25 cellular contexts compared by ENCODE assay signal in genomic region chr6:15058200-15059070, GRCh38.
DNase-seq lines count a peak whose midpoint lies in the region; ATAC-seq, FAIRE-seq and TF ChIP-seq lines count a peak whose summit lies in the region.
"Had no signal": no experiment of that assay in that cellular context is flagged by ENCODE, and none has a peak within 500 bp of the region (broad histone marks: within the 10 kb centered on the region; RNA-seq: fewer than 3 reads in every experiment).

No MANE protein-coding gene starts in this region.

- no peak overlapping the region for H3K27ac Mint-ChIP-seq in T-helper 2 cell treated with Interferon-gamma antibody and Interleukin-4, amounts not matched to agents 5 μg/mL and 100 μg/mL, for 36 hours
- H3K27ac Mint-ChIP-seq: activated CD8-positive, alpha-beta T cell treated with anti-CD3 and anti-CD28 coated beads, Interleukin-2, amount 10 ng/mL, durations not matched to agents 7 days and 5 days; activated naive CD8-positive, alpha-beta T cell treated with anti-CD3 and anti-CD28 coated beads, Interleukin-2, amount 10 ng/mL, durations not matched to agents 7 days and 5 days; CD14-positive monocyte; mesothelial cell of epicardium had no signal

- TF ChIP-seq RAD21 in K562 (CRISPR knock-in tag; conservative IDR thresholded peaks at IDR 0.05 in 1 of 2, IDR thresholded peaks at IDR 0.05 in 1 of 2): peak in 1 of 2 experiments; percentile 13; a peak in 1 of 4 replicates

- H3K36me3 Mint-ChIP-seq in T-helper 2 cell treated with Interferon-gamma antibody and Interleukin-4, amounts not matched to agents 5 μg/mL and 100 μg/mL, for 36 hours (ENCODE audit: low read depth): no peaks in the 10 kb centered on the region
- H3K36me3 Mint-ChIP-seq: activated naive CD8-positive, alpha-beta T cell treated with anti-CD3 and anti-CD28 coated beads, Interleukin-2, amount 10 ng/mL, durations not matched to agents 7 days and 5 days; mesothelial cell of epicardium; naive B cell had no signal

- H3K27me3 ChIP-seq in H7 (ENCODE audit: control insufficient read depth, insufficient read depth, low read length): no peaks in the 10 kb centered on the region
- H3K27me3 ChIP-seq in Loucy (ENCODE audit: insufficient read depth, low read length, poor library complexity, severe bottlenecking): no peaks in the 10 kb centered on the region
- no peaks in the 10 kb centered on the region for H3K27me3 ChIP-seq in K562 (ENCODE audit: control insufficient read depth in 2 of 2, insufficient read depth in 2 of 2, low read length in 2 of 2)
- no peaks in the 10 kb centered on the region for H3K27me3 ChIP-seq in osteoblast (ENCODE audit: insufficient read depth, low read length)
- H3K27me3 ChIP-seq in colonic mucosa: no peaks in the 10 kb centered on the region
- H3K27me3 ChIP-seq: upper lobe of left lung had no signal

- TF ChIP-seq CTCF in Loucy (conservative IDR thresholded peaks at IDR 0.05; ENCODE audit: low read length) (peak; percentile 38; the same call in 1 of the 2 replicates), K562 (IDR thresholded peaks at IDR 0.05 in 2 of 3, conservative IDR thresholded peaks at IDR 0.05 in 1 of 3; ENCODE audit: insufficient read depth in 2 of 3, low read depth in 1 of 3, low read length in 3 of 3) (0 out of 6 replicates have a peak, but pooled peaks of 1 of the 3 experiments have one; percentile 29), osteoblast (IDR thresholded peaks at IDR 0.05; ENCODE audit: extremely low read depth, low read depth, low read length) (no peak), colonic mucosa (IDR thresholded peaks at IDR 0.05) (no peak)

- no peaks in the 10 kb centered on the region for H3K27me3 Mint-ChIP-seq in T-helper 2 cell treated with Interferon-gamma antibody and Interleukin-4, amounts not matched to agents 5 μg/mL and 100 μg/mL, for 36 hours (ENCODE audit: low read depth)
- H3K27me3 Mint-ChIP-seq: activated naive CD8-positive, alpha-beta T cell treated with anti-CD3 and anti-CD28 coated beads, Interleukin-2, amount 10 ng/mL, durations not matched to agents 7 days and 5 days had no signal

- BruUV-seq in K562 (replicated peaks; lab: Mats Ljungman, UMichigan): no TSS peak

- H3K9me3 Mint-ChIP-seq in T-helper 2 cell treated with Interferon-gamma antibody and Interleukin-4, amounts not matched to agents 5 μg/mL and 100 μg/mL, for 36 hours: no peaks in the 10 kb centered on the region
- H3K9me3 Mint-ChIP-seq: mesothelial cell of epicardium had no signal

- no peak overlapping the region for H3K4me2 ChIP-seq in Loucy (ENCODE audit: low read depth, low read length, poor library complexity, severe bottlenecking)
- no peak overlapping the region; the same call in 1 of the 2 replicates for H3K4me2 ChIP-seq in K562 (ENCODE audit: insufficient read depth, low read length)
- H3K4me2 ChIP-seq in osteoblast (ENCODE audit: insufficient read depth, low read length): no peak overlapping the region

- in situ Hi-C loops in K562 (cut with MboI) (no loop called here), G401 (cut with HindIII; ENCODE audit: low sequenced_read_pairs) (no loop called here)

- H3K9ac ChIP-seq in Loucy (ENCODE audit: low read depth, low read length, poor library complexity, severe bottlenecking) (no peak overlapping the region), K562 (ENCODE audit: insufficient read depth in 1 of 2, low read depth in 2 of 2, low read length in 2 of 2) (no peak overlapping the region), colonic mucosa (ENCODE audit: low read depth in 2 of 2, low read length in 2 of 2) (no peak overlapping the region)

- no peak overlapping the region for H3K4me3 Mint-ChIP-seq in T-helper 2 cell treated with Interferon-gamma antibody and Interleukin-4, amounts not matched to agents 5 μg/mL and 100 μg/mL, for 36 hours
- H3K4me3 Mint-ChIP-seq: activated CD8-positive, alpha-beta T cell treated with anti-CD3 and anti-CD28 coated beads, Interleukin-2, amount 10 ng/mL, durations not matched to agents 7 days and 5 days; activated naive CD8-positive, alpha-beta T cell treated with anti-CD3 and anti-CD28 coated beads, Interleukin-2, amount 10 ng/mL, durations not matched to agents 7 days and 5 days; CD14-positive monocyte; mesothelial cell of epicardium; naive B cell had no signal

- H3K27ac ChIP-seq in K562 (ENCODE audit: extremely low read depth, low read depth, low read length) (no peak overlapping the region), osteoblast (ENCODE audit: low read depth, low read length) (no peak overlapping the region), colonic mucosa (no peak overlapping the region)
- H3K27ac ChIP-seq: HL-60, upper lobe of left lung had no signal

- CTCF ChIA-PET in K562 (lab: Yijun Ruan, JAX; ENCODE audit: low intra/inter-chr PET ratio): no interaction called here

- intact Hi-C loops in K562 (cut with micrococcal nuclease) (no loop called here), colonic mucosa (cut with DNase I) (no loop called here)

- H3K9me2 ChIP-seq in Loucy (replicated peaks; ENCODE audit: low read depth, low read length): no peaks in the 10 kb centered on the region

- no peaks in the 10 kb centered on the region for H3K9me1 ChIP-seq in K562 (ENCODE audit: control insufficient read depth, insufficient read depth, low read length)

- H3K36me3 ChIP-seq in H7 (replicated peaks; ENCODE audit: control insufficient read depth, insufficient read depth, low read length): no peaks in the 10 kb centered on the region
- no peaks in the 10 kb centered on the region for H3K36me3 ChIP-seq in Loucy (ENCODE audit: insufficient read depth, low read length)
- H3K36me3 ChIP-seq in K562 (ENCODE audit: control insufficient read depth, insufficient read depth, low read length): no peaks in the 10 kb centered on the region; the same call in 2 of the 3 replicates
- no peaks in the 10 kb centered on the region for H3K36me3 ChIP-seq in osteoblast (ENCODE audit: insufficient read depth, low read length)
- no peaks in the 10 kb centered on the region for H3K36me3 ChIP-seq in colonic mucosa
- H3K36me3 ChIP-seq: upper lobe of left lung had no signal

- POLR2A ChIA-PET in K562 (lab: Yijun Ruan, JAX): interaction anchor here (0.5 to 2.2 kb wide), 5 partner anchors 13 to 928 kb away, joined by 3 to 6 read pairs (median 4); no protein-coding TSS in a partner anchor

- H3K4me3 ChIP-seq in H7 (ENCODE audit: insufficient read depth, low read depth, low read length) (no peak overlapping the region), Loucy (ENCODE audit: low read length, poor library complexity, severe bottlenecking) (no peak overlapping the region), K562 (no peak overlapping the region), osteoblast (ENCODE audit: insufficient read depth, low read length) (no peak overlapping the region), colonic mucosa (no peak overlapping the region)
- H3K4me3 ChIP-seq: upper lobe of left lung had no signal

- peak; percentile 41 for DNase-seq in H7
- peak in 1 of 4 experiments; percentile 48 for DNase-seq in K562 (ENCODE audit: extremely low read depth in 1 of 4, low spot score in 3 of 4)
- peak; percentile 11 for DNase-seq in osteoblast (ENCODE audit: insufficient read length, low spot score, missing footprints)
- DNase-seq in T-helper 2 cell treated with Interferon-gamma antibody and Interleukin-4, amounts not matched to agents 5 μg/mL and 100 μg/mL, for 36 hours (ENCODE audit: low spot score): no peak
- no peak for DNase-seq in colonic mucosa
- no peak for DNase-seq in G401 (ENCODE audit: low spot score)
- DNase-seq: activated CD8-positive, alpha-beta T cell treated with anti-CD3 and anti-CD28 coated beads, Interleukin-2, amount 10 ng/mL, durations not matched to agents 7 days and 5 days; activated effector memory CD4-positive, alpha-beta T cell treated with Interleukin-2 at 50 U/mL for 16 hours; activated naive CD8-positive, alpha-beta T cell treated with anti-CD3 and anti-CD28 coated beads, Interleukin-2, amount 10 ng/mL, durations not matched to agents 7 days and 5 days; left ventricle myocardium superior; naive B cell; NCI-H1092; NCI-H1694 treated with DMSO at 0.1 percent for 48 hours; NCI-H524 treated with DMSO at 0.1 percent for 48 hours; PC-3; small intestine; stimulated activated CD8-positive, alpha-beta memory T cell treated with anti-CD3 and anti-CD28 coated beads, Interleukin-4, amount 100 ng/mL, for 48 hours; upper lobe of left lung had no signal

- H3F3A ChIP-seq in Loucy (ENCODE audit: low read depth): 0 out of 2 replicates have a peak, but pooled peaks cover 2% of the 10 kb centered on the region

- H3K79me2 ChIP-seq in Loucy (ENCODE audit: insufficient read depth, low read length): no peaks in the 10 kb centered on the region
- no peaks in the 10 kb centered on the region for H3K79me2 ChIP-seq in K562 (ENCODE audit: control insufficient read depth, insufficient read depth, low read length)
- no peaks in the 10 kb centered on the region for H3K79me2 ChIP-seq in osteoblast (ENCODE audit: insufficient read depth, low read length)

- peak; percentile 11; the same call in 1 of the 3 replicates for ATAC-seq in K562
- ATAC-seq: activated CD4-positive, CD25-positive, alpha-beta regulatory T cell treated with anti-CD3 and anti-CD28 coated beads, Interleukin-2, amount 50 U/mL, for 24 hours; activated CD8-positive, alpha-beta T cell treated with anti-CD3 and anti-CD28 coated beads, Interleukin-2, amount 10 ng/mL, durations not matched to agents 7 days and 5 days; left ventricle myocardium superior; PC-3; Right ventricle myocardium inferior had no signal

- H3K9me3 ChIP-seq in Loucy (ENCODE audit: insufficient read depth, low read depth, low read length) (no peaks in the 10 kb centered on the region), K562 (replicated peaks; ENCODE audit: control insufficient read depth, insufficient read depth, low read depth, low read length) (no peaks in the 10 kb centered on the region), osteoblast (ENCODE audit: low read depth, low read length) (no peaks in the 10 kb centered on the region), colonic mucosa (no peaks in the 10 kb centered on the region)
- H3K9me3 ChIP-seq: upper lobe of left lung had no signal

- peaks cover 15% of the 10 kb centered on the region for H3K4me1 ChIP-seq in Loucy (ENCODE audit: insufficient read depth, low read length, poor library complexity, severe bottlenecking)
- peaks cover 26% of the 10 kb centered on the region in 2 experiments for H3K4me1 ChIP-seq in K562 (replicated peaks in 1 of 2; ENCODE audit: control insufficient read depth in 2 of 2, insufficient read depth in 2 of 2, low read length in 2 of 2)
- peaks cover 7% of the 10 kb centered on the region for H3K4me1 ChIP-seq in osteoblast (ENCODE audit: insufficient read depth, low read length)
- H3K4me1 ChIP-seq in colonic mucosa: no peaks in the 10 kb centered on the region
- H3K4me1 ChIP-seq: upper lobe of left lung had no signal

- WGBS in K562 (ENCODE audit: insufficient coverage, low coverage, missing lambda C conversion rate): 31% methylated on average over 9 of the region's 9 CpGs

- H2AFZ ChIP-seq in Loucy (ENCODE audit: low read length) (no peak overlapping the region), K562 (ENCODE audit: low read depth, low read length) (no peak overlapping the region), osteoblast (ENCODE audit: low read length) (no peak overlapping the region)

- H4K20me1 ChIP-seq in Loucy (ENCODE audit: insufficient read depth, low read length, poor library complexity, severe bottlenecking): no peaks in the 10 kb centered on the region
- no peaks in the 10 kb centered on the region for H4K20me1 ChIP-seq in K562 (replicated peaks; ENCODE audit: control insufficient read depth, insufficient read depth, low read length)
- no peaks in the 10 kb centered on the region for H4K20me1 ChIP-seq in osteoblast (ENCODE audit: insufficient read depth, low read length)

- peak; percentile 84 for TF ChIP-seq EP300 in K562 (IDR thresholded peaks at IDR 0.05; ENCODE audit: low read length)

- peak; percentile 61 for FAIRE-seq in K562 (lab: Jason Lieb, UNC)
- FAIRE-seq: keratinocyte, small intestine had no signal

- peaks cover 8% of the 10 kb centered on the region for H3K4me1 Mint-ChIP-seq in T-helper 2 cell treated with Interferon-gamma antibody and Interleukin-4, amounts not matched to agents 5 μg/mL and 100 μg/mL, for 36 hours (ENCODE audit: low read depth)
- H3K4me1 Mint-ChIP-seq: activated naive CD8-positive, alpha-beta T cell treated with anti-CD3 and anti-CD28 coated beads, Interleukin-2, amount 10 ng/mL, durations not matched to agents 7 days and 5 days had no signal

- TF ChIP-seq POLR2A in K562 (conservative IDR thresholded peaks at IDR 0.05): no peak

Comparison
In these comparisons a context has a peak if more than half of its experiments do, and no peak if none do; other contexts are left out.
1. DNase-seq: peak in H7 (single experiment) and osteoblast (single experiment); none in T-helper 2 cell treated with Interferon-gamma antibody and Interleukin-4, amounts not matched to agents 5 μg/mL and 100 μg/mL, for 36 hours (single experiment), colonic mucosa (single experiment) and G401 (single experiment).